9 cellular contexts compared by ENCODE assay signal in genomic region chr4:156968479-156968984, GRCh38. TPM values are rescaled to one million over a fixed set of nuclear protein-coding genes. Genes with fewer than 3 reads are reported as not detected.
A peak's percentile ranks its signal among the peaks of the same experiment; 100 is the strongest.
DNase-seq lines count a peak whose midpoint lies in the region; ATAC-seq, FAIRE-seq and TF ChIP-seq lines count a peak whose summit lies in the region.
"Had no signal": no experiment of that assay in that cellular context is flagged by ENCODE, and none has a peak within 500 bp of the region (broad histone marks: within the 10 kb centered on the region; RNA-seq: fewer than 3 reads in every experiment).

No MANE protein-coding gene starts in this region.

- H3K9ac ChIP-seq in GM12878 (ENCODE audit: control insufficient read depth, insufficient read depth, low read length), result no peak overlapping the region

- peak; percentile 74 for TF ChIP-seq RAD21 in GM12878 (IDR thresholded peaks at IDR 0.05; ENCODE audit: insufficient read depth, low read depth, low read length)

- H3K27me3 ChIP-seq in GM12878 (replicated peaks in 1 of 2; ENCODE audit: control insufficient read depth in 2 of 2, insufficient read depth in 2 of 2, low read length in 1 of 2), result peaks cover 4 to 18% of the 10 kb centered on the region in 2 experiments
- H3K27me3 ChIP-seq in small intestine (ENCODE audit: control insufficient read depth in 2 of 2, insufficient read depth in 2 of 2, low read length in 2 of 2), result peaks cover 0 to 3% of the 10 kb centered on the region in 2 donors

- SMC1A ChIA-PET in GM12878 (lab: Charles Lee; ENCODE audit: uncharacterized antibody, unreplicated experiment), result interaction anchor here (0.6 to 4.1 kb wide), 14 partner anchors 11 to 1309 kb away, joined by 3 to 21 read pairs (median 3); no protein-coding TSS in a partner anchor

- H2AFZ ChIP-seq in GM12878 (ENCODE audit: control insufficient read depth, low read depth, low read length), result no peak overlapping the region

- H3K36me3 Mint-ChIP-seq in CD14-positive monocyte, result no peaks in the 10 kb centered on the region
- H3K36me3 Mint-ChIP-seq: stimulated activated effector memory CD8-positive, alpha-beta T cell treated with anti-CD3 and anti-CD28 coated beads, Interleukin-12 subunit alpha, Interleukin-12 subunit beta, amount 100 ng/mL, for 72 hours had no signal

- 8% methylated on average over 2 of the region's 2 CpGs for WGBS in GM12878 (ENCODE audit: insufficient coverage, insufficient replicate concordance, low lambda C conversion rate, missing lambda C conversion rate)
- WGBS in small intestine, 3 donors, result 7 to 21% (median 7%) methylated on average over 2 of the region's 2 CpGs

- peaks cover 65% of the 10 kb centered on the region for H3K4me1 Mint-ChIP-seq in CD14-positive monocyte
- H3K4me1 Mint-ChIP-seq: stimulated activated effector memory CD8-positive, alpha-beta T cell treated with anti-CD3 and anti-CD28 coated beads, Interleukin-12 subunit alpha, Interleukin-12 subunit beta, amount 100 ng/mL, for 72 hours had no signal

- H3K27me3 Mint-ChIP-seq in CD14-positive monocyte (ENCODE audit: low read depth in 3 of 3), result peaks cover 0 to 3% (median 1%) of the 10 kb centered on the region in 3 donors

- peak; percentile 44 for FAIRE-seq in GM12878 (lab: Jason Lieb, UNC)
- no peak for FAIRE-seq in small intestine (lab: Jason Lieb, UNC)

- TF ChIP-seq POLR2A in GM12878 (IDR thresholded peaks at IDR 0.05; ENCODE audit: low read depth, low read length), result no peak

- BruUV-seq in GM12878 (replicated peaks; lab: Mats Ljungman, UMichigan), result no TSS peak

- H3K9me3 Mint-ChIP-seq in CD14-positive monocyte, result peaks cover 0 to 3% (median 0%) of the 10 kb centered on the region in 7 donors

- in situ Hi-C loops in GM12878 (cut with MboI), result loop anchor here (25.0 kb wide), 1 partner anchor 1156 kb away; no protein-coding TSS in a partner anchor

- peak; percentile 91 for TF ChIP-seq CTCF in CD14-positive monocyte (IDR thresholded peaks at IDR 0.05)
- peak; percentile 73 to 76 (median 74) for TF ChIP-seq CTCF in GM12878 (IDR thresholded peaks at IDR 0.05 in 2 of 3, conservative IDR thresholded peaks at IDR 0.05 in 1 of 3; ENCODE audit: control insufficient read depth in 2 of 3, extremely low read depth in 1 of 3, insufficient read depth in 1 of 3, low read depth in 3 of 3, low read length in 3 of 3)

- no peak overlapping the region for H3K27ac ChIP-seq in GM12878 (ENCODE audit: control insufficient read depth, insufficient read depth)
- peak overlapping the region in 1 of 2 donors; percentile 39 for H3K27ac ChIP-seq in small intestine (ENCODE audit: low read depth in 1 of 2, low read length in 1 of 2)

- H3K79me2 ChIP-seq in GM12878 (ENCODE audit: control insufficient read depth, insufficient read depth, low read length), result no peaks in the 10 kb centered on the region

- peak overlapping the region in 6 of 7 donors; percentile 30 to 83 (median 70) for H3K27ac Mint-ChIP-seq in CD14-positive monocyte
- H3K27ac Mint-ChIP-seq: stimulated activated effector memory CD8-positive, alpha-beta T cell treated with anti-CD3 and anti-CD28 coated beads, Interleukin-12 subunit alpha, Interleukin-12 subunit beta, amount 100 ng/mL, for 72 hours had no signal

- CTCF ChIA-PET in GM12878 (lab: Yijun Ruan, JAX), result interaction anchor here (0.7 to 3.3 kb wide), 33 partner anchors 9 to 1001 kb away, joined by 3 to 21 read pairs (median 4); no protein-coding TSS in a partner anchor

- H3K36me3 ChIP-seq in GM12878 (ENCODE audit: control insufficient read depth in 2 of 2, insufficient read depth in 2 of 2, low read length in 1 of 2) (no peaks in the 10 kb centered on the region), small intestine (ENCODE audit: control insufficient read depth in 2 of 2, insufficient read depth in 2 of 2, low read length in 2 of 2) (no peaks in the 10 kb centered on the region)

- H3K4me3 ChIP-seq in GM12878 (no peak overlapping the region), small intestine (ENCODE audit: low read depth in 1 of 2, low read length in 2 of 2) (no peak overlapping the region)

- POLR2A ChIA-PET in GM12878 (lab: Charles Lee), result no interaction called here

- ATAC-seq in GM18861 (IDR thresholded peaks at IDR 0.05; ENCODE audit: unreplicated experiment) (peak; percentile 85), HG03139 (IDR thresholded peaks at IDR 0.05; ENCODE audit: unreplicated experiment) (peak; percentile 70), GM12878 (peak; percentile 93)
- ATAC-seq: stimulated activated effector memory CD8-positive, alpha-beta T cell treated with anti-CD3 and anti-CD28 coated beads, Interleukin-12 subunit alpha, Interleukin-12 subunit beta, amount 100 ng/mL, for 72 hours had no signal

- RAD21 ChIA-PET in GM12878 (lab: Charles Lee; ENCODE audit: unreplicated experiment), result interaction anchor here (1.0 to 2.4 kb wide), 9 partner anchors 11 to 855 kb away, joined by 3 to 14 read pairs (median 3); no protein-coding TSS in a partner anchor

- H3K4me3 Mint-ChIP-seq in CD14-positive monocyte, result peak overlapping the region; percentile 17 to 67
- H3K4me3 Mint-ChIP-seq: stimulated activated effector memory CD8-positive, alpha-beta T cell treated with anti-CD3 and anti-CD28 coated beads, Interleukin-12 subunit alpha, Interleukin-12 subunit beta, amount 100 ng/mL, for 72 hours had no signal

- H3K9me3 ChIP-seq in GM12878 (replicated peaks; ENCODE audit: control insufficient read depth, insufficient read depth, low read length) (no peaks in the 10 kb centered on the region; the same call in 2 of the 3 replicates), small intestine (ENCODE audit: control insufficient read depth, low read depth) (no peaks in the 10 kb centered on the region)

- DNase-seq in CD14-positive monocyte (ENCODE audit: low spot score), result peak; percentile 69
- peak; percentile 26 for DNase-seq in NCI-H524 treated with DMSO at 0.1 percent for 48 hours (lab: John Stamatoyannopoulos, UW)
- no peak for DNase-seq in GM12878 (ENCODE audit: low read depth, low spot score)
- peak; percentile 82 for DNase-seq in inferior parietal cortex (ENCODE audit: extremely low spot score)
- peak; percentile 66 for DNase-seq in small intestine
- no peak for DNase-seq in stimulated activated CD4-positive, alpha-beta T cell treated with anti-CD3 and anti-CD28 coated beads, Interleukin-4, amount 100 ng/mL, for 4 hours

- no peak for TF ChIP-seq EP300 in GM12878 (IDR thresholded peaks at IDR 0.05; ENCODE audit: borderline replicate concordance in 1 of 2, control insufficient read depth in 1 of 2, low read depth in 2 of 2, low read length in 2 of 2)

- intact Hi-C loops in CD14-positive monocyte (cut with micrococcal nuclease) (loop anchor here in 1 of 2 donors (5.0 to 10.0 kb wide), 2 partner anchors 76 to 134 kb away; no protein-coding TSS in a partner anchor), GM12878 (cut with micrococcal nuclease; ENCODE audit: unreplicated experiment) (loop anchor here (1.0 to 10.0 kb wide), 5 partner anchors 284 to 1014 kb away; partner anchors contain the start of gene CTSO)

- no peaks in the 10 kb centered on the region for H4K20me1 ChIP-seq in GM12878 (ENCODE audit: control insufficient read depth, insufficient read depth)

- H3K4me1 ChIP-seq in GM12878 (ENCODE audit: control insufficient read depth, insufficient read depth, low read length) (no peaks in the 10 kb centered on the region), small intestine (ENCODE audit: control insufficient read depth in 2 of 2, insufficient read depth in 1 of 2, low read depth in 1 of 2, low read length in 1 of 2) (no peaks in the 10 kb centered on the region)

- H3K4me2 ChIP-seq in GM12878 (ENCODE audit: control insufficient read depth, insufficient read depth), result no peak overlapping the region

TF ChIP-seq in GM12878, 131 proteins besides CTCF, POLR2A, EP300 and RAD21:
- TF ChIP-seq IKZF1 (conservative IDR thresholded peaks at IDR 0.05), result no peak
- peak; percentile 16; the same call in 1 of the 2 replicates for TF ChIP-seq SPI1 (IDR thresholded peaks at IDR 0.05; ENCODE audit: borderline replicate concordance, insufficient read depth, low read depth, low read length)
- peak; percentile 78 for TF ChIP-seq SMC3 (IDR thresholded peaks at IDR 0.05; ENCODE audit: borderline replicate concordance, low read length)

RNA-seq across cellular contexts. Expression of gene PDGFC, which starts 3.1 kb away (rescaled TPM):
- polyA plus RNA-seq in CD14-positive monocyte (1 to 10 TPM; 4.9 to 5.0 TPM), GM12878 (2011; rRNA removed) (not detected in 2 replicates), GM12878 (2014; fragmentation: Illumina TruSeq; extraction: Trizol) (not detected in 2 replicates), GM12878 (2014; fragmentation: Nextera tagmentation; extraction: Ambion mirVana) (under 1 TPM in 1 of 2 experiments, not detected in 1; 0.02 TPM), GM12878 (2014; rRNA removed) (not detected in 2 replicates), GM12878 (2016; fragmentation: Nextera tagmentation; extraction: Ambion mirVana) (not detected), small intestine (1 to 10 TPM; 2.4 to 3.9 (median 2.5) TPM)
- total RNA-seq in GM12878 (2013; cell fraction: nucleolus; rRNA removed), result not detected in 2 replicates
- total RNA-seq in GM12878 (2014; rRNA removed) (not detected in 2 replicates), GM12878 (2014; rRNA removed; fragmentation: Illumina TruSeq; extraction: Trizol) (not detected in 2 replicates), GM12878 (2021) (0.18 TPM in 1 of 2 replicates, not detected in the other)
- polyA plus RNA-seq in GM12878 (2011; ENCODE audit: low read depth), result not detected
- polyA plus RNA-seq in GM12878 (2011; cell fraction: cytosol; rRNA removed), result not detected in 2 replicates
- polyA plus RNA-seq in GM12878 (2011; cell fraction: nucleus; rRNA removed), result not detected in 2 replicates
- not detected in 2 replicates for polyA plus RNA-seq in GM12878 (2012)
- polyA minus RNA-seq in GM12878 (2011; rRNA and poly(A)+ RNA removed), result not detected in 2 replicates
- not detected in 2 replicates for polyA minus RNA-seq in GM12878 (2011; cell fraction: cytosol; rRNA and poly(A)+ RNA removed)
- not detected in 2 replicates for polyA minus RNA-seq in GM12878 (2011; cell fraction: nucleus; rRNA and poly(A)+ RNA removed)

Comparison
In these comparisons a context has a peak if more than half of its experiments do, and no peak if none do; other contexts are left out.
1. DNase-seq: peak in CD14-positive monocyte (single experiment), NCI-H524 treated with DMSO at 0.1 percent for 48 hours (single experiment), inferior parietal cortex (single experiment) and small intestine (single experiment); none in GM12878 (single experiment) and stimulated activated CD4-positive, alpha-beta T cell treated with anti-CD3 and anti-CD28 coated beads, Interleukin-4, amount 100 ng/mL, for 4 hours (0 of 2).
2. Peak in every context shown above with its lines, with median percentiles within 50 percentile points of each other: ATAC-seq.